7 cellular contexts compared by ENCODE assay signal in genomic region chr20:49935746-49936152, GRCh38. TPM values are rescaled to one million over a fixed set of nuclear protein-coding genes. Genes with fewer than 3 reads are reported as not detected.
DNase-seq lines count a peak whose midpoint lies in the region; ATAC-seq and TF ChIP-seq lines count a peak whose summit lies in the region.

No MANE protein-coding gene starts in this region.

- TF ChIP-seq CTCF in RWPE1 (conservative IDR thresholded peaks at IDR 0.05; ENCODE audit: low read depth) (no peak), gastroesophageal sphincter (IDR thresholded peaks at IDR 0.05) (no peak)

- H3K9me3 ChIP-seq in HAP-1 (no peaks in the 10 kb centered on the region), gastroesophageal sphincter (no peaks in the 10 kb centered on the region)

- no peak for TF ChIP-seq POLR2A in gastroesophageal sphincter (IDR thresholded peaks at IDR 0.05)

- DNase-seq in HAP-1 (ENCODE audit: low spot score in 2 of 2), result no peak
- DNase-seq in RWPE1 (ENCODE audit: low spot score), result no peak
- DNase-seq in SIG-M5 treated with dmso at 0.1 percent for 504 hours (lab: John Stamatoyannopoulos, UW; ENCODE audit: unreplicated experiment), result no peak
- no peak for DNase-seq in mucosa of gallbladder (ENCODE audit: low spot score)

- peak overlapping the region; percentile 98 for H3K4me3 ChIP-seq in HAP-1
- peak overlapping the region; percentile 84 to 98 for H3K4me3 ChIP-seq in gastroesophageal sphincter
- H3K4me3 ChIP-seq in skin epidermis, result peak overlapping the region; percentile 74 to 99 (median 93)

- in situ Hi-C loops in HAP-1 (cut with MboI; ENCODE audit: low sequenced_read_pairs), result no loop called here

- no peak for TF ChIP-seq EP300 in gastroesophageal sphincter (IDR thresholded peaks at IDR 0.05)

- H3K4me1 ChIP-seq in HAP-1, result peaks cover 17% of the 10 kb centered on the region
- peaks cover 0 to 43% (median 21%) of the 10 kb centered on the region in 3 donors for H3K4me1 ChIP-seq in gastroesophageal sphincter

- 28 to 32% methylated on average over 8 to 20 of the region's 21 CpGs for WGBS in gastroesophageal sphincter (ENCODE audit: low coverage in 1 of 2), 2 donors

- no peaks in the 10 kb centered on the region for H3K27me3 ChIP-seq in HAP-1 (ENCODE audit: low read depth)
- no peaks in the 10 kb centered on the region for H3K27me3 ChIP-seq in gastroesophageal sphincter

- H3K36me3 ChIP-seq in HAP-1 (replicated peaks) (peaks cover 16% of the 10 kb centered on the region), gastroesophageal sphincter (peaks cover 0 to 12% of the 10 kb centered on the region in 2 donors)

- POLR2A ChIA-PET in RWPE1 (lab: Yijun Ruan, JAX; ENCODE audit: low non-redundant PET), result interaction anchor here (1.0 kb wide), 1 partner anchor 20 kb away, joined by 3 read pairs; no protein-coding TSS in a partner anchor

- CTCF ChIA-PET in RWPE1 (lab: Yijun Ruan, JAX), result interaction anchor here (0.6 to 2.3 kb wide), 2 partner anchors 43 to 150 kb away, joined by 3 to 20 read pairs; no protein-coding TSS in a partner anchor

- ATAC-seq in gastroesophageal sphincter (peak; percentile 19), HG03354 (IDR thresholded peaks at IDR 0.05; ENCODE audit: poor library complexity, severe bottlenecking, unreplicated experiment) (no peak)

- H3K27ac ChIP-seq in RWPE1 (peak overlapping the region; percentile 72), gastroesophageal sphincter (peak overlapping the region in 3 of 4 donors; percentile 93 to 97 (median 95)), skin epidermis (peak overlapping the region in 19 of 21 experiments; percentile 8 to 98 (median 90))

RNA-seq across cellular contexts. Expression of gene RNF114, which starts 0.4 kb away (rescaled TPM):
- total RNA-seq in gastroesophageal sphincter (100 to 1,000 TPM in 2 of 4 donors, 10 to 100 TPM in 2; 80.3 to 109 (median 101) TPM), mucosa of gallbladder (78.8 TPM)

RNA-seq across cellular contexts. Expression of gene SPATA2, which starts 20.4 kb away (rescaled TPM):
- 1 to 10 TPM; 2.7 to 7.2 (median 4.9) TPM for total RNA-seq in gastroesophageal sphincter
- total RNA-seq in mucosa of gallbladder, result 13.4 TPM

RNA-seq across cellular contexts. Expression of gene SNAI1, which starts 47.0 kb away (rescaled TPM):
- total RNA-seq in gastroesophageal sphincter (1 to 10 TPM in 3 of 4 donors, under 1 TPM in 1; 0.79 to 2.6 (median 1.2) TPM), mucosa of gallbladder (3.2 TPM)
